In the genomic region with DNA sequence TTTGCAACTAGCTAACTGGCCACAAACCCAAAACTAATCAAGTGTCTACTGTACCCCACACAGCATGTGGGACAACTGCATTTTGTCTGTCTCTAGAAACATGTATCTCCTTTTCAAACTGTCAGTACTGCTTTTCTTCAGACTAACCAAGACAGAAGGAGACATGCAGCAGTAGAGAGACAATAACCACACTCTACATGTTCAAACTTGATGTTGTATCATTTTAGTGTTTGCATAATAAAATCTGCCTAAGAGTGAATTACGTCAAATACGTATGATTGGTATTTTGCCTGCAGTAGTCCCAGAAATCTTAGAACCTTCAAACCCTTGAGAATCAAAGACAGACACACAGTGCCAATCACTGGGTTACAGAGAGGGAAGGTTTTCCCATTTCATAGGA, we compare ENCODE assay signal across 30 cellular contexts. TPM values are rescaled to one million over a fixed set of nuclear protein-coding genes. Genes with fewer than 3 reads are reported as not detected.
"Had no signal": no experiment of that assay in that cellular context is flagged by ENCODE, and none has a peak within 500 bp of the region (broad histone marks: within the 10 kb centered on the region; RNA-seq: fewer than 3 reads in every experiment).

No MANE protein-coding gene starts in this region.

- H3K36me3 ChIP-seq: neural progenitor cell, ovary, right lobe of liver, sigmoid colon, stomach, thoracic aorta, thyroid gland, tibial nerve, upper lobe of left lung, vagina had no signal

- H3K4me1 ChIP-seq: neural progenitor cell, parathyroid adenoma, psoas muscle, right lobe of liver, tibial nerve, upper lobe of left lung, vagina had no signal

- H3K9me3 ChIP-seq: ovary, psoas muscle, right lobe of liver, sigmoid colon, stomach, thoracic aorta, thyroid gland, tibial nerve, upper lobe of left lung, vagina had no signal

- H3K4me3 ChIP-seq: neural progenitor cell, ovary, psoas muscle, right lobe of liver, sigmoid colon, stomach, thoracic aorta, thyroid gland, tibial nerve, upper lobe of left lung, vagina had no signal

- H3K27me3 ChIP-seq: neural progenitor cell, ovary, sigmoid colon, stomach, thyroid gland, tibial nerve, upper lobe of left lung, vagina had no signal

- H3K4me2 ChIP-seq: neural progenitor cell had no signal

- H3K27me3 Mint-ChIP-seq: progenitor cell of endocrine pancreas had no signal

- H2AFZ ChIP-seq: neural progenitor cell, parathyroid adenoma had no signal

- H3K27ac ChIP-seq: neural progenitor cell, ovary, parathyroid adenoma, psoas muscle, right lobe of liver, sigmoid colon, stomach, thoracic aorta, thyroid gland, tibial nerve, upper lobe of left lung, vagina had no signal

- H3K9me3 Mint-ChIP-seq: neural progenitor cell; stimulated activated memory B cell treated with anti-CD40 and anti-IgM and Interleukin-4, amounts not matched to agents 10 μg/mL and 1 μg/mL and 100 μg/mL, for 72 hours; stimulated activated naive CD8-positive, alpha-beta T cell treated with anti-CD3 and anti-CD28 coated beads, Interleukin-15, Interleukin-2, amounts not matched to agents 100 ng/mL and 50 ng/mL, for 24 hours had no signal

- H3K4me1 Mint-ChIP-seq: natural killer cell; stimulated activated memory B cell treated with anti-CD40 and anti-IgM and Interleukin-4, amounts not matched to agents 10 μg/mL and 1 μg/mL and 100 μg/mL, for 72 hours had no signal

- H3K9ac ChIP-seq: neural progenitor cell, parathyroid adenoma had no signal

- H3K36me3 Mint-ChIP-seq: natural killer cell; neural progenitor cell; stimulated activated memory B cell treated with anti-CD40 and anti-IgM and Interleukin-4, amounts not matched to agents 10 μg/mL and 1 μg/mL and 100 μg/mL, for 72 hours had no signal

- H3K79me2 ChIP-seq: parathyroid adenoma had no signal

- FAIRE-seq: small intestine, urothelium cell line had no signal

- H3K4me3 Mint-ChIP-seq: natural killer cell; nephron; neural progenitor cell; stimulated activated memory B cell treated with anti-CD40 and anti-IgM and Interleukin-4, amounts not matched to agents 10 μg/mL and 1 μg/mL and 100 μg/mL, for 72 hours; stimulated activated naive CD8-positive, alpha-beta T cell treated with anti-CD3 and anti-CD28 coated beads, Interleukin-15, Interleukin-2, amounts not matched to agents 100 ng/mL and 50 ng/mL, for 24 hours had no signal

- H3K27ac Mint-ChIP-seq: natural killer cell; neural progenitor cell; progenitor cell of endocrine pancreas; stimulated activated memory B cell treated with anti-CD40 and anti-IgM and Interleukin-4, amounts not matched to agents 10 μg/mL and 1 μg/mL and 100 μg/mL, for 72 hours; stimulated activated naive CD8-positive, alpha-beta T cell treated with anti-CD3 and anti-CD28 coated beads, Interleukin-15, Interleukin-2, amounts not matched to agents 100 ng/mL and 50 ng/mL, for 24 hours had no signal

- ATAC-seq: natural killer cell; psoas muscle; right cardiac atrium; right lobe of liver; stimulated activated memory B cell treated with anti-CD40 and anti-IgM and Interleukin-4, amounts not matched to agents 10 μg/mL and 1 μg/mL and 100 μg/mL, for 72 hours had no signal

- DNase-seq: natural killer cell; occipital lobe; ovary; posterior cingulate gyrus; psoas muscle; right cardiac atrium; right lobe of liver; sigmoid colon; small intestine; stimulated activated CD4-positive, alpha-beta T cell treated with anti-CD3 and anti-CD28 coated beads, Interleukin-15, amount 100 ng/mL, for 24 hours; stimulated activated CD4-positive, alpha-beta T cell treated with anti-CD3 and anti-CD28 coated beads, Interleukin-2, amount 100 ng/mL, for 24 hours; stimulated activated CD4-positive, alpha-beta T cell treated with anti-CD3 and anti-CD28 coated beads, Interleukin-2, amount 100 ng/mL, for 48 hours; stimulated activated CD4-positive, alpha-beta T cell treated with anti-CD3 and anti-CD28 coated beads, Interleukin-4, amount 100 ng/mL, for 24 hours; stimulated activated CD8-positive, alpha-beta memory T cell treated with anti-CD3 and anti-CD28 coated beads, Interleukin-4, amount 100 ng/mL, for 48 hours; stimulated activated naive CD4-positive, alpha-beta T cell; stomach; thyroid gland; trophoblast cell; upper lobe of left lung had no signal

RNA-seq across cellular contexts. Expression of a gene that starts 22.0 kb away (rescaled TPM):
- total RNA-seq: natural killer cell, osteoblast had no signal
